ENCODE assay signal across 8 cellular contexts in genomic region chr20:44965651-44966029, GRCh38. TPM values are rescaled to one million over a fixed set of nuclear protein-coding genes. Genes with fewer than 3 reads are reported as not detected.
DNase-seq lines count a peak whose midpoint lies in the region; ATAC-seq and TF ChIP-seq lines count a peak whose summit lies in the region.

No MANE protein-coding gene starts in this region.

- DNase-seq in left ventricle myocardium inferior, result no peak
- no peak for DNase-seq in left cardiac atrium
- no peak for DNase-seq in cardiac fibroblast (ENCODE audit: low read depth in 2 of 2)
- no peak for DNase-seq in effector CD8-positive, alpha-beta T cell (lab: John Stamatoyannopoulos, UW)
- no peak for DNase-seq in GM19240 (ENCODE audit: insufficient read length, low spot score)

- TF ChIP-seq CTCF in left ventricle myocardium inferior (IDR thresholded peaks at IDR 0.05; ENCODE audit: borderline replicate concordance) (no peak), cardiac fibroblast (IDR thresholded peaks at IDR 0.05; ENCODE audit: low read depth, low read length) (no peak)

- H3K27ac ChIP-seq in left ventricle myocardium inferior (replicated peaks), result peak overlapping the region; percentile 90
- H3K27ac ChIP-seq in mucosa of rectum (ENCODE audit: low read depth in 2 of 2, low read length in 2 of 2), result peak overlapping the region; percentile 92 to 93

- intact Hi-C loops in left ventricle myocardium inferior (cut with micrococcal nuclease) (no loop called here), left cardiac atrium (cut with DNase I) (no loop called here)

- H3K4me1 ChIP-seq in left ventricle myocardium inferior (peaks cover 52% of the 10 kb centered on the region), mucosa of rectum (ENCODE audit: control insufficient read depth in 2 of 2, insufficient read depth in 2 of 2, low read length in 2 of 2) (peaks cover 15 to 16% of the 10 kb centered on the region in 2 donors)

- H3K9me3 ChIP-seq in left ventricle myocardium inferior (replicated peaks) (no peaks in the 10 kb centered on the region), mucosa of rectum (ENCODE audit: control insufficient read depth in 2 of 2, low read length in 2 of 2) (no peaks in the 10 kb centered on the region)

- H3K36me3 ChIP-seq in left ventricle myocardium inferior (no peaks in the 10 kb centered on the region), mucosa of rectum (ENCODE audit: control insufficient read depth in 2 of 2, insufficient read depth in 2 of 2, low read length in 2 of 2) (no peaks in the 10 kb centered on the region)

- ATAC-seq in left cardiac atrium (no peak), HG03095 (IDR thresholded peaks at IDR 0.05; ENCODE audit: unreplicated experiment) (no peak), GM18907 (IDR thresholded peaks at IDR 0.05; ENCODE audit: unreplicated experiment) (no peak)

- H3K27me3 ChIP-seq in left ventricle myocardium inferior (ENCODE audit: low read depth) (no peaks in the 10 kb centered on the region), mucosa of rectum (ENCODE audit: control insufficient read depth in 2 of 2, insufficient read depth in 2 of 2, low read length in 2 of 2) (no peaks in the 10 kb centered on the region)

- H3K4me3 ChIP-seq in left ventricle myocardium inferior, result peak overlapping the region; percentile 95
- peak overlapping the region; percentile 93 to 98 for H3K4me3 ChIP-seq in cardiac fibroblast (replicated peaks in 1 of 2; ENCODE audit: low read depth in 2 of 2, low read length in 2 of 2)
- peak overlapping the region; percentile 93 to 96 for H3K4me3 ChIP-seq in mucosa of rectum (ENCODE audit: low read length in 2 of 2)

- peak overlapping the region; percentile 96 for H3K9ac ChIP-seq in mucosa of rectum (ENCODE audit: low read depth in 1 of 2, low read length in 2 of 2)

RNA-seq across cellular contexts. Expression of gene STK4, which starts 0.7 kb away (rescaled TPM):
- 9.8 TPM for total RNA-seq in left ventricle myocardium inferior
- 10 to 100 TPM; 16.0 to 16.4 TPM for total RNA-seq in left cardiac atrium

RNA-seq across cellular contexts. Expression of gene TOMM34, which starts 5.4 kb away (rescaled TPM):
- total RNA-seq in left ventricle myocardium inferior (11.4 TPM), left cardiac atrium (10 to 100 TPM; 10.5 to 10.9 TPM)

RNA-seq across cellular contexts. Expression of gene PABPC1L, which starts 55.8 kb away (rescaled TPM):
- total RNA-seq in left ventricle myocardium inferior (2.4 TPM), left cardiac atrium (1 to 10 TPM; 5.6 to 6.3 TPM)
